Comparison of ENCODE assay signal across 1 cellular context in the genomic region with DNA sequence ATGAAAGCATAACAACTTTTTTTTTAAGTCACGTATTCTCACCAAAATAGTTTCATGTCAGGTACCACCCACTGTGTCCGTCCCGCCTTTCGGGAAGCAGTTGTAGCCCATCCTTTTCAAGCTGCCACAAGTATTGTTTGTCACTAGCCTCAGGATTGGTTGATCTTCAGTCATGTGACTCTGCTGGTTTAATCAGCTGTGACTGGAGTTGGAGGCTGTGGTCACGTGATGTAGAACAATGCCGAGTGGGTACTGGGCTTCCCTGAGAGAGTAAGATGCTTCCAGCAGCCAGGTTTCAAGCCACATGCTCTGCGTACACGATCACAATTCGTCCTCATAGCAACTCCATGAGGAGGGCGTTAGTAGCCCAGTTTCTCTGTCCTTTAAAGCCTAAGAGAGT.
TF ChIP-seq lines count a peak whose summit lies in the region.

No MANE protein-coding gene starts in this region.

TF ChIP-seq in SK-N-SH treated with all-trans-retinoic acid at 6 μM for 48 hours, 23 proteins besides CTCF, POLR2A, EP300 and RAD21 (continued from another document):
- TF ChIP-seq POU6F1 (CRISPR knock-in tag; IDR thresholded peaks at IDR 0.05; ENCODE audit: borderline replicate concordance, low read depth) (no peak), PPARA (CRISPR knock-in tag; IDR thresholded peaks at IDR 0.05; ENCODE audit: borderline replicate concordance) (no peak), OSR1 (CRISPR knock-in tag; IDR thresholded peaks at IDR 0.05) (no peak), GLIS3 (CRISPR knock-in tag; IDR thresholded peaks at IDR 0.05) (no peak), TCF4 (CRISPR knock-in tag; IDR thresholded peaks at IDR 0.05; ENCODE audit: borderline replicate concordance) (no peak)
